In genomic region chr12:54214553-54215374, GRCh38 we compare ENCODE assay signal across 9 cellular contexts. TPM values are rescaled to one million over a fixed set of nuclear protein-coding genes. Genes with fewer than 3 reads are reported as not detected.
DNase-seq lines count a peak whose midpoint lies in the region; ATAC-seq and TF ChIP-seq lines count a peak whose summit lies in the region.
"Had no signal": no experiment of that assay in that cellular context is flagged by ENCODE, and none has a peak within 500 bp of the region (broad histone marks: within the 10 kb centered on the region; RNA-seq: fewer than 3 reads in every experiment).

No MANE protein-coding gene starts in this region.

- H3K4me1 ChIP-seq in esophagus squamous epithelium, result peaks cover 21 to 37% (median 28%) of the 10 kb centered on the region in 3 donors

- H3K36me3 Mint-ChIP-seq in natural killer cell treated with Interleukin-12 subunit alpha and Interleukin-12 subunit beta and Interleukin-15 and Interleukin-18, amount 100 ng/mL, for 72 hours, result no peaks in the 10 kb centered on the region
- no peaks in the 10 kb centered on the region for H3K36me3 Mint-ChIP-seq in stimulated activated naive B cell treated with anti-CD40 and anti-IgM and Interleukin-4, amounts not matched to agents 10 μg/mL and 1 μg/mL and 100 μg/mL, for 72 hours

- TF ChIP-seq CTCF in esophagus squamous epithelium (IDR thresholded peaks at IDR 0.05), result peak; percentile 82 to 99 (median 96)

- peaks cover 0 to 88% (median 4%) of the 10 kb centered on the region in 4 donors for H3K27me3 ChIP-seq in esophagus squamous epithelium

- H3K36me3 ChIP-seq in esophagus squamous epithelium, result no peaks in the 10 kb centered on the region

- peak; percentile 95 to 96 for ATAC-seq in natural killer cell treated with Interleukin-12 subunit alpha and Interleukin-12 subunit beta and Interleukin-15 and Interleukin-18, amount 100 ng/mL, for 72 hours
- peak; percentile 89 to 94 for ATAC-seq in stimulated activated naive B cell treated with anti-CD40 and anti-IgM and Interleukin-4, amounts not matched to agents 10 μg/mL and 1 μg/mL and 100 μg/mL, for 72 hours (replicated peaks)

- H3K9me3 Mint-ChIP-seq in natural killer cell treated with Interleukin-12 subunit alpha and Interleukin-12 subunit beta and Interleukin-15 and Interleukin-18, amount 100 ng/mL, for 72 hours, result no peaks in the 10 kb centered on the region
- H3K9me3 Mint-ChIP-seq in stimulated activated naive B cell treated with anti-CD40 and anti-IgM and Interleukin-4, amounts not matched to agents 10 μg/mL and 1 μg/mL and 100 μg/mL, for 72 hours, result no peaks in the 10 kb centered on the region

- H3K27ac ChIP-seq in esophagus squamous epithelium, result no peak overlapping the region
- H3K27ac ChIP-seq: skin epidermis had no signal

- H3K9me3 ChIP-seq in esophagus squamous epithelium, result no peaks in the 10 kb centered on the region

- DNase-seq in EL (peak; percentile 90), H4 (ENCODE audit: low spot score) (peak; percentile 92), LHCN-M2 (ENCODE audit: low read depth) (peak; percentile 84), esophagus squamous epithelium (lab: John Stamatoyannopoulos, UW) (no peak)
- DNase-seq in activated T-cell treated with anti-CD3 and anti-CD28 coated beads, Interleukin-2, amount 50 U/mL, for 1 hour, result peak; percentile 87
- DNase-seq in natural killer cell treated with Interleukin-12 subunit alpha and Interleukin-12 subunit beta and Interleukin-15 and Interleukin-18, amount 100 ng/mL, for 72 hours (ENCODE audit: low spot score), result peak; percentile 92
- DNase-seq in stimulated activated naive B cell treated with anti-CD40 and anti-IgM and Interleukin-4, amounts not matched to agents 10 μg/mL and 1 μg/mL and 100 μg/mL, for 72 hours, result peak; percentile 87

- intact Hi-C loops in esophagus squamous epithelium (cut with DNase I), result no loop called here

- H3K27me3 Mint-ChIP-seq in natural killer cell treated with Interleukin-12 subunit alpha and Interleukin-12 subunit beta and Interleukin-15 and Interleukin-18, amount 100 ng/mL, for 72 hours, result peaks cover 8 to 25% of the 10 kb centered on the region in 2 donors
- peaks cover 13 to 35% of the 10 kb centered on the region in 2 donors for H3K27me3 Mint-ChIP-seq in stimulated activated naive B cell treated with anti-CD40 and anti-IgM and Interleukin-4, amounts not matched to agents 10 μg/mL and 1 μg/mL and 100 μg/mL, for 72 hours

- peak overlapping the region; percentile 77 for H3K4me3 Mint-ChIP-seq in natural killer cell treated with Interleukin-12 subunit alpha and Interleukin-12 subunit beta and Interleukin-15 and Interleukin-18, amount 100 ng/mL, for 72 hours
- peak overlapping the region; percentile 75 to 85 for H3K4me3 Mint-ChIP-seq in stimulated activated naive B cell treated with anti-CD40 and anti-IgM and Interleukin-4, amounts not matched to agents 10 μg/mL and 1 μg/mL and 100 μg/mL, for 72 hours

- peak overlapping the region in 2 of 4 donors; percentile 24 to 41 for H3K4me3 ChIP-seq in esophagus squamous epithelium

- no peak for TF ChIP-seq POLR2A in esophagus squamous epithelium (IDR thresholded peaks at IDR 0.05)

- peaks cover 20 to 30% of the 10 kb centered on the region in 2 donors for H3K4me1 Mint-ChIP-seq in natural killer cell treated with Interleukin-12 subunit alpha and Interleukin-12 subunit beta and Interleukin-15 and Interleukin-18, amount 100 ng/mL, for 72 hours (ENCODE audit: low read depth in 2 of 2)
- H3K4me1 Mint-ChIP-seq in stimulated activated naive B cell treated with anti-CD40 and anti-IgM and Interleukin-4, amounts not matched to agents 10 μg/mL and 1 μg/mL and 100 μg/mL, for 72 hours, result peaks cover 20 to 33% of the 10 kb centered on the region in 2 donors

- WGBS in esophagus squamous epithelium, 2 donors, result 29 to 57% methylated on average over 9 to 18 of the region's 31 CpGs

- no peak overlapping the region for H3K27ac Mint-ChIP-seq in natural killer cell treated with Interleukin-12 subunit alpha and Interleukin-12 subunit beta and Interleukin-15 and Interleukin-18, amount 100 ng/mL, for 72 hours
- no peak overlapping the region for H3K27ac Mint-ChIP-seq in stimulated activated naive B cell treated with anti-CD40 and anti-IgM and Interleukin-4, amounts not matched to agents 10 μg/mL and 1 μg/mL and 100 μg/mL, for 72 hours

TF ChIP-seq in PFSK-1, 5 proteins besides CTCF, POLR2A, EP300 and RAD21:
- TF ChIP-seq TAF1 (IDR thresholded peaks at IDR 0.05; ENCODE audit: borderline replicate concordance, insufficient read depth, low read length) (no peak), FOXP2 (optimal IDR thresholded peaks at IDR 0.05; ENCODE audit: borderline replicate concordance, extremely low read depth, extremely low read length, insufficient read depth) (peak; percentile 57), SIN3A (IDR thresholded peaks at IDR 0.05; ENCODE audit: borderline replicate concordance, insufficient read depth, low read length) (no peak)

RNA-seq across cellular contexts. Expression of gene SMUG1, which starts 26.0 kb away (rescaled TPM):
- total RNA-seq in H4 (2014; rRNA removed; shearing (Covaris generic)), result 28.1 and 33.8 TPM in 2 replicates
- total RNA-seq in LHCN-M2 (2014; rRNA removed) (57.6 and 69.9 TPM in 2 replicates), esophagus squamous epithelium (10 to 100 TPM; 30.5 to 44.1 (median 38.7) TPM)
- polyA plus RNA-seq in LHCN-M2 (2012), result 43.8 TPM
- 16.1 TPM for polyA plus RNA-seq in PFSK-1 (2012; ENCODE audit: insufficient read length, low read depth)
- 10 to 100 TPM; 25.2 to 25.3 TPM for total RNA-seq in natural killer cell treated with Interleukin-12 subunit alpha and Interleukin-12 subunit beta and Interleukin-15 and Interleukin-18, amount 100 ng/mL, for 72 hours
